9 cellular contexts compared by ENCODE assay signal in the genomic region with DNA sequence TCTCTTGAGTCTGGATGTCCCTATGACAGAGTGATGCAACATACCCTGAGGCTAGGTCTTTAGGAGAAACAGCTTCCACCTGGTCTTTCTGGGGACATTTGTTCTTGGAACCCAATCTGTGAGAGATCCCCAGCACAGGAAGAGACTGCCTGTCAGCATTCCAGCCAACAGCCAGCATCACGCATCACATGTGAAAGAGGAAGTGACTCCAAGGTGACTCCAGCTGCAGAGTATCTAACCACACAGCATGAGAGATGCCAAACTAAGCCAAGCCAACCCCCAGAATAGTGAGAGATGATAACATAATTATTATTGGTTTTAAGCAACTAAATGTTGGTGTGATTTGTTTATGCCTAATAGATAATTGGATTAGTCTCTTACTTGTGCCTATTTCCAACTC. TPM values are rescaled to one million over a fixed set of nuclear protein-coding genes. Genes with fewer than 3 reads are reported as not detected.
A peak's percentile ranks its signal among the peaks of the same experiment; 100 is the strongest.
DNase-seq lines count a peak whose midpoint lies in the region; ATAC-seq, FAIRE-seq and TF ChIP-seq lines count a peak whose summit lies in the region.
"Had no signal": no experiment of that assay in that cellular context is flagged by ENCODE, and none has a peak within 500 bp of the region (broad histone marks: within the 10 kb centered on the region; RNA-seq: fewer than 3 reads in every experiment).

No MANE protein-coding gene starts in this region.

- H3K79me2 ChIP-seq in K562 (ENCODE audit: control insufficient read depth, insufficient read depth, low read length), result no peaks in the 10 kb centered on the region

- TF ChIP-seq POLR2A in K562 (conservative IDR thresholded peaks at IDR 0.05), result no peak

- peak in 7 of 8 donors; percentile 63 to 81 (median 66) for ATAC-seq in heart right ventricle
- peak; percentile 74 for ATAC-seq in HG03432 (IDR thresholded peaks at IDR 0.05; ENCODE audit: unreplicated experiment)
- ATAC-seq in K562, result no peak
- ATAC-seq in upper lobe of right lung, result peak; percentile 65

- H3K36me3 ChIP-seq in heart right ventricle, result no peaks in the 10 kb centered on the region
- no peaks in the 10 kb centered on the region for H3K36me3 ChIP-seq in right atrium auricular region
- H3K36me3 ChIP-seq in K562 (ENCODE audit: control insufficient read depth, insufficient read depth, low read length), result no peaks in the 10 kb centered on the region
- H3K36me3 ChIP-seq in upper lobe of right lung, result no peaks in the 10 kb centered on the region

- H3K4me3 ChIP-seq in heart right ventricle, result no peak overlapping the region
- no peak overlapping the region for H3K4me3 ChIP-seq in right atrium auricular region
- H3K4me3 ChIP-seq in K562, result no peak overlapping the region
- H3K4me3 ChIP-seq in upper lobe of right lung, result no peak overlapping the region

- TF ChIP-seq RAD21 in K562 (CRISPR knock-in tag; conservative IDR thresholded peaks at IDR 0.05 in 1 of 2, IDR thresholded peaks at IDR 0.05 in 1 of 2), result no peak

- in situ Hi-C loops in K562 (cut with MboI), result loop anchor here (25.0 kb wide), 1 partner anchor 2011 kb away; no protein-coding TSS in a partner anchor

- WGBS in heart right ventricle, 2 donors, result 29 to 47% methylated on average over 1 of the region's 1 CpG
- 0% methylated on average over 1 of the region's 1 CpG for WGBS in K562 (ENCODE audit: insufficient coverage, low coverage, missing lambda C conversion rate)

- H3K27ac ChIP-seq in heart right ventricle (no peak overlapping the region), right atrium auricular region (no peak overlapping the region), K562 (ENCODE audit: extremely low read depth, low read depth, low read length) (no peak overlapping the region), upper lobe of right lung (no peak overlapping the region)
- H3K27ac ChIP-seq: C4-2B had no signal

- no peak for FAIRE-seq in K562 (lab: Jason Lieb, UNC)

- H3K4me1 ChIP-seq in heart right ventricle (peaks cover 0 to 17% (median 5%) of the 10 kb centered on the region in 9 donors), right atrium auricular region (no peaks in the 10 kb centered on the region), K562 (replicated peaks in 1 of 2; ENCODE audit: control insufficient read depth in 2 of 2, insufficient read depth in 2 of 2, low read length in 2 of 2) (no peaks in the 10 kb centered on the region), upper lobe of right lung (no peaks in the 10 kb centered on the region)

- H3K27me3 ChIP-seq in heart right ventricle, result peaks cover 0 to 3% (median 0%) of the 10 kb centered on the region in 7 donors
- H3K27me3 ChIP-seq in right atrium auricular region, result no peaks in the 10 kb centered on the region
- H3K27me3 ChIP-seq in K562 (ENCODE audit: control insufficient read depth in 2 of 2, insufficient read depth in 2 of 2, low read length in 2 of 2), result no peaks in the 10 kb centered on the region; a peak in 1 of 5 replicates
- no peaks in the 10 kb centered on the region for H3K27me3 ChIP-seq in upper lobe of right lung

- H3K9me1 ChIP-seq in K562 (ENCODE audit: control insufficient read depth, insufficient read depth, low read length), result no peaks in the 10 kb centered on the region

- H4K20me1 ChIP-seq in K562 (replicated peaks; ENCODE audit: control insufficient read depth, insufficient read depth, low read length), result no peaks in the 10 kb centered on the region

- no peak overlapping the region for H2AFZ ChIP-seq in K562 (ENCODE audit: low read depth, low read length)

- no peak overlapping the region for H3K4me2 ChIP-seq in K562 (ENCODE audit: insufficient read depth, low read length)

- TF ChIP-seq EP300 in K562 (IDR thresholded peaks at IDR 0.05; ENCODE audit: low read length), result no peak

- no TSS peak for BruUV-seq in K562 (replicated peaks; lab: Mats Ljungman, UMichigan)

- H3K9me3 ChIP-seq in heart right ventricle (no peaks in the 10 kb centered on the region), right atrium auricular region (no peaks in the 10 kb centered on the region), K562 (replicated peaks; ENCODE audit: control insufficient read depth, insufficient read depth, low read depth, low read length) (no peaks in the 10 kb centered on the region), upper lobe of right lung (no peaks in the 10 kb centered on the region)

- DNase-seq in heart right ventricle (no peak), right atrium auricular region (ENCODE audit: low spot score) (no peak), K562 (ENCODE audit: extremely low read depth in 1 of 4, low spot score in 3 of 4) (no peak), upper lobe of right lung (no peak), NCI-H2196 (lab: John Stamatoyannopoulos, UW; ENCODE audit: unreplicated experiment) (no peak), GM10266 (ENCODE audit: extremely low spot score) (no peak), OCI-M2 (lab: John Stamatoyannopoulos, UW; ENCODE audit: unreplicated experiment) (no peak)

- H3K9ac ChIP-seq in K562 (ENCODE audit: insufficient read depth in 1 of 2, low read depth in 2 of 2, low read length in 2 of 2), result no peak overlapping the region

- CTCF ChIA-PET in K562 (lab: Yijun Ruan, JAX; ENCODE audit: low intra/inter-chr PET ratio), result no interaction called here

- TF ChIP-seq CTCF in heart right ventricle (IDR thresholded peaks at IDR 0.05), result no peak
- no peak for TF ChIP-seq CTCF in right atrium auricular region (IDR thresholded peaks at IDR 0.05)
- no peak for TF ChIP-seq CTCF in K562 (IDR thresholded peaks at IDR 0.05 in 2 of 3, conservative IDR thresholded peaks at IDR 0.05 in 1 of 3; ENCODE audit: insufficient read depth in 2 of 3, low read depth in 1 of 3, low read length in 3 of 3)
- TF ChIP-seq CTCF in upper lobe of right lung (IDR thresholded peaks at IDR 0.05), result no peak
- TF ChIP-seq CTCF in GM10266 (IDR thresholded peaks at IDR 0.05; ENCODE audit: control insufficient read depth, insufficient read depth, low read depth, missing control alignments), result no peak

- POLR2A ChIA-PET in K562 (lab: Yijun Ruan, JAX), result interaction anchor here (1.0 kb wide), 1 partner anchor 200 kb away, joined by 5 read pairs; no protein-coding TSS in a partner anchor

- intact Hi-C loops in heart right ventricle (cut with DNase I) (loop anchor here in 6 of 10 donors (5.0 kb wide), 3 partner anchors 126 to 201 kb away; no protein-coding TSS in a partner anchor), K562 (cut with micrococcal nuclease) (loop anchor here (5.0 kb wide), 1 partner anchor 126 kb away; no protein-coding TSS in a partner anchor), upper lobe of right lung (cut with DNase I) (loop anchor here (10.0 kb wide), 1 partner anchor 203 kb away; no protein-coding TSS in a partner anchor)

TF ChIP-seq in K562, 482 proteins besides CTCF, POLR2A, EP300 and RAD21 (continues in another document):
- TF ChIP-seq SPI1 (IDR thresholded peaks at IDR 0.05; ENCODE audit: borderline replicate concordance, low read depth, low read length), result peak; percentile 90

RNA-seq across cellular contexts. Expression of a gene that starts 35.7 kb away (rescaled TPM):
- total RNA-seq in heart right ventricle (not detected), right atrium auricular region (not detected), K562 (2014; rRNA removed) (not detected in 2 replicates), K562 (2014; rRNA removed; fragmentation: Illumina TruSeq; extraction: Trizol) (not detected in 2 replicates), K562 (2015; rRNA removed; fragmentation: Illumina TruSeq; extraction: Trizol) (not detected in 2 replicates), K562 (2021) (not detected in 2 replicates), upper lobe of right lung (0.17 TPM)
- polyA plus RNA-seq in heart right ventricle (not detected), K562 (2011; rRNA removed) (not detected in 2 replicates), K562 (2014; fragmentation: Illumina TruSeq; extraction: Trizol) (not detected in 2 replicates), K562 (2014; fragmentation: Nextera tagmentation; extraction: Ambion mirVana) (not detected), K562 (2014; rRNA removed) (not detected in 2 replicates)
- total RNA-seq in K562 (2011; cell fraction: chromatin; rRNA removed; ENCODE audit: low replicate concordance), result not detected in 2 replicates
- total RNA-seq in K562 (2011; cell fraction: nucleolus; rRNA removed), result not detected in 2 replicates
- not detected in 2 replicates for total RNA-seq in K562 (2011; cell fraction: nucleoplasm; rRNA removed)
- polyA plus RNA-seq in K562 (2011; cell fraction: cytosol; rRNA removed), result not detected in 2 replicates
- polyA plus RNA-seq in K562 (2011; cell fraction: nucleus; rRNA removed), result not detected in 2 replicates
- not detected in 2 replicates for polyA plus RNA-seq in K562 (2012)
- polyA minus RNA-seq in K562 (2011; rRNA and poly(A)+ RNA removed), result not detected in 2 replicates
- not detected in 2 replicates for polyA minus RNA-seq in K562 (2011; cell fraction: cytosol; rRNA and poly(A)+ RNA removed)
- polyA minus RNA-seq in K562 (2011; cell fraction: nucleus; rRNA and poly(A)+ RNA removed), result not detected in 2 replicates

RNA-seq across cellular contexts. Expression of a gene that starts 59.6 kb away (rescaled TPM):
- total RNA-seq in heart right ventricle (100 to 1,000 TPM in 2 of 10 donors, 10 to 100 TPM in 8; 61.0 to 121 (median 78.0) TPM), right atrium auricular region (10 to 100 TPM; 71.3 to 73.5 TPM), K562 (2014; rRNA removed) (14.0 and 14.5 TPM in 2 replicates), K562 (2014; rRNA removed; fragmentation: Illumina TruSeq; extraction: Trizol) (14.0 and 15.0 TPM in 2 replicates), K562 (2015; rRNA removed; fragmentation: Illumina TruSeq; extraction: Trizol) (15.8 and 16.3 TPM in 2 replicates), K562 (2021) (13.8 and 14.1 TPM in 2 replicates), upper lobe of right lung (399 TPM)
- polyA plus RNA-seq in heart right ventricle (10 to 100 TPM; 40.4 to 47.5 TPM), K562 (2011; rRNA removed) (11.9 and 42.6 TPM in 2 replicates), K562 (2014; fragmentation: Illumina TruSeq; extraction: Trizol) (17.6 and 19.2 TPM in 2 replicates), K562 (2014; fragmentation: Nextera tagmentation; extraction: Ambion mirVana) (10 to 100 TPM; 12.5 to 22.6 TPM), K562 (2014; rRNA removed) (15.6 and 19.6 TPM in 2 replicates)
- total RNA-seq in K562 (2011; cell fraction: chromatin; rRNA removed; ENCODE audit: low replicate concordance), result 4.1 and 4.8 TPM in 2 replicates
- 2.8 and 3.6 TPM in 2 replicates for total RNA-seq in K562 (2011; cell fraction: nucleolus; rRNA removed)
- 7.7 and 8.2 TPM in 2 replicates for total RNA-seq in K562 (2011; cell fraction: nucleoplasm; rRNA removed)
- polyA plus RNA-seq in K562 (2011; cell fraction: cytosol; rRNA removed), result 11.2 and 59.9 TPM in 2 replicates
- polyA plus RNA-seq in K562 (2011; cell fraction: nucleus; rRNA removed), result 4.7 and 17.6 TPM in 2 replicates
- 19.8 and 33.0 TPM in 2 replicates for polyA plus RNA-seq in K562 (2012)
- polyA minus RNA-seq in K562 (2011; rRNA and poly(A)+ RNA removed), result 4.8 and 14.9 TPM in 2 replicates
- polyA minus RNA-seq in K562 (2011; cell fraction: cytosol; rRNA and poly(A)+ RNA removed), result 3.6 and 13.6 TPM in 2 replicates
- polyA minus RNA-seq in K562 (2011; cell fraction: nucleus; rRNA and poly(A)+ RNA removed), result 2.0 and 10.0 TPM in 2 replicates
